Comparison of ENCODE assay signal across 8 cellular contexts in genomic region chr7:41881313-41882130, GRCh38.
DNase-seq lines count a peak whose midpoint lies in the region; ATAC-seq lines count a peak whose summit lies in the region.

No MANE protein-coding gene starts in this region.

- ATAC-seq in GM18868 (IDR thresholded peaks at IDR 0.05; ENCODE audit: unreplicated experiment) (peak; percentile 92), HG03039 (IDR thresholded peaks at IDR 0.05; ENCODE audit: unreplicated experiment) (peak; percentile 94), sciatic nerve (peak; percentile 68)

- intact Hi-C loops in sciatic nerve (cut with DNase I) = no loop called here

- peak in 4 of 5 donors; percentile 18 to 88 (median 43) for DNase-seq in T-helper 1 cell
- DNase-seq in activated naive CD8-positive, alpha-beta T cell treated with anti-CD3 and anti-CD28 coated beads, Interleukin-2, amount 50 U/mL, for 16 hours (ENCODE audit: low read depth, low spot score) = peak; percentile 66
- DNase-seq in sciatic nerve (ENCODE audit: low spot score) = peak; percentile 71
- DNase-seq in AG20443 (ENCODE audit: low spot score) = no peak
- DNase-seq in kidney tubule cell (ENCODE audit: low spot score) = no peak
- no peak for DNase-seq in occipital lobe (lab: John Stamatoyannopoulos, UW)

Comparison
In these comparisons a context has a peak if more than half of its experiments do, and no peak if none do; other contexts are left out.
1. DNase-seq: peak in T-helper 1 cell (4 of 5), activated naive CD8-positive, alpha-beta T cell treated with anti-CD3 and anti-CD28 coated beads, Interleukin-2, amount 50 U/mL, for 16 hours (single experiment) and sciatic nerve (single experiment); none in AG20443 (single experiment), kidney tubule cell (single experiment) and occipital lobe (single experiment).
2. Peak in every context shown above with its lines, with median percentiles within 50 percentile points of each other: ATAC-seq.